Comparison of ENCODE assay signal across 1 cellular context in the genomic region with DNA sequence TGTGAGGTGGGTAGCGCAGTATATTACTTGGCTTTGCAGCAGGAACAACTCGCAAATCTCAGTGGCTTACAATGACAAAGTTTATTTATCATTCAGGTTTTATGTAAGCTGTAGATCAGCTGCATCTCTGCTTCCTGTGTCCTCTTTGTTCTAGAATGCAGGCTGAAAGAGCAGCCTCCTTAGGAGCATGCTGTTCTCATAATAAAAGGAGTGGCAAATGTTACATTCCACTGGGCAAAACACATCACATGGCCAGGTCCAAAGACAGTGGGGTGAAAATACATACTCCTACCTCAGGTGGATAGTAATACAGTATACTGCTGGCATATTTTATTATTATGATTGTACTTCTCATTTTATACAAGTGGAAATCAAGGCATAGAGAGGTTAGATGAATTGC.
A peak's percentile ranks its signal among the peaks of the same experiment; 100 is the strongest.
TF ChIP-seq lines count a peak whose summit lies in the region.

No MANE protein-coding gene starts in this region.

TF ChIP-seq in H1, 55 proteins besides CTCF, POLR2A, EP300 and RAD21:
- TF ChIP-seq, protein P1, sequence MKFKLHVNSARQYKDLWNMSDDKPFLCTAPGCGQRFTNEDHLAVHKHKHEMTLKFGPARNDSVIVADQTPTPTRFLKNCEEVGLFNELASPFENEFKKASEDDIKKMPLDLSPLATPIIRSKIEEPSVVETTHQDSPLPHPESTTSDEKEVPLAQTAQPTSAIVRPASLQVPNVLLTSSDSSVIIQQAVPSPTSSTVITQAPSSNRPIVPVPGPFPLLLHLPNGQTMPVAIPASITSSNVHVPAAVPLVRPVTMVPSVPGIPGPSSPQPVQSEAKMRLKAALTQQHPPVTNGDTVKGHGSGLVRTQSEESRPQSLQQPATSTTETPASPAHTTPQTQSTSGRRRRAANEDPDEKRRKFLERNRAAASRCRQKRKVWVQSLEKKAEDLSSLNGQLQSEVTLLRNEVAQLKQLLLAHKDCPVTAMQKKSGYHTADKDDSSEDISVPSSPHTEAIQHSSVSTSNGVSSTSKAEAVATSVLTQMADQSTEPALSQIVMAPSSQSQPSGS (IDR thresholded peaks at IDR 0.05; ENCODE audit: low read length) = no peak
- no peak for TF ChIP-seq PHF8 (conservative IDR thresholded peaks at IDR 0.05; ENCODE audit: low read depth, low read length)
- TF ChIP-seq HDAC6 (IDR thresholded peaks at IDR 0.05; ENCODE audit: low read depth, low read length) = no peak
- no peak for TF ChIP-seq RFX5 (IDR thresholded peaks at IDR 0.05; ENCODE audit: borderline replicate concordance, low read depth, low read length)
- TF ChIP-seq, protein P2, sequence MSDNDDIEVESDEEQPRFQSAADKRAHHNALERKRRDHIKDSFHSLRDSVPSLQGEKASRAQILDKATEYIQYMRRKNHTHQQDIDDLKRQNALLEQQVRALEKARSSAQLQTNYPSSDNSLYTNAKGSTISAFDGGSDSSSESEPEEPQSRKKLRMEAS (IDR thresholded peaks at IDR 0.05) = peak; percentile 21; the same call in 1 of the 2 replicates
- TF ChIP-seq, protein P3, sequence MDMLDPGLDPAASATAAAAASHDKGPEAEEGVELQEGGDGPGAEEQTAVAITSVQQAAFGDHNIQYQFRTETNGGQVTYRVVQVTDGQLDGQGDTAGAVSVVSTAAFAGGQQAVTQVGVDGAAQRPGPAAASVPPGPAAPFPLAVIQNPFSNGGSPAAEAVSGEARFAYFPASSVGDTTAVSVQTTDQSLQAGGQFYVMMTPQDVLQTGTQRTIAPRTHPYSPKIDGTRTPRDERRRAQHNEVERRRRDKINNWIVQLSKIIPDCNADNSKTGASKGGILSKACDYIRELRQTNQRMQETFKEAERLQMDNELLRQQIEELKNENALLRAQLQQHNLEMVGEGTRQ (IDR thresholded peaks at IDR 0.05; ENCODE audit: low read length) = no peak
- peak; percentile 33; the same call in 1 of the 2 replicates for TF ChIP-seq E2F6 (IDR thresholded peaks at IDR 0.05)
- no peak for TF ChIP-seq RBBP5 (IDR thresholded peaks at IDR 0.05; ENCODE audit: borderline replicate concordance, low read depth, low read length)
TF ChIP-seq in H1: peak in this region for 2.
